ENCODE assay signal across 1 cellular context in genomic region chr3:58680896-58681525, GRCh38.
TF ChIP-seq lines count a peak whose summit lies in the region.

No MANE protein-coding gene starts in this region.

TF ChIP-seq in HepG2, 621 proteins besides CTCF, POLR2A, EP300 and RAD21:
- TF ChIP-seq PATZ1 (CRISPR knock-in tag; IDR thresholded peaks at IDR 0.05) (no peak), RBM39 (IDR thresholded peaks at IDR 0.05; ENCODE audit: low read depth, low read length, poor library complexity, severe bottlenecking) (no peak), DMAP1 (CRISPR knock-in tag; IDR thresholded peaks at IDR 0.05) (no peak), CREB1 (IDR thresholded peaks at IDR 0.05) (peak; percentile 45), CREB1 (CRISPR knock-in tag; IDR thresholded peaks at IDR 0.05) (no peak)
